ENCODE assay signal across 8 cellular contexts in the genomic region with DNA sequence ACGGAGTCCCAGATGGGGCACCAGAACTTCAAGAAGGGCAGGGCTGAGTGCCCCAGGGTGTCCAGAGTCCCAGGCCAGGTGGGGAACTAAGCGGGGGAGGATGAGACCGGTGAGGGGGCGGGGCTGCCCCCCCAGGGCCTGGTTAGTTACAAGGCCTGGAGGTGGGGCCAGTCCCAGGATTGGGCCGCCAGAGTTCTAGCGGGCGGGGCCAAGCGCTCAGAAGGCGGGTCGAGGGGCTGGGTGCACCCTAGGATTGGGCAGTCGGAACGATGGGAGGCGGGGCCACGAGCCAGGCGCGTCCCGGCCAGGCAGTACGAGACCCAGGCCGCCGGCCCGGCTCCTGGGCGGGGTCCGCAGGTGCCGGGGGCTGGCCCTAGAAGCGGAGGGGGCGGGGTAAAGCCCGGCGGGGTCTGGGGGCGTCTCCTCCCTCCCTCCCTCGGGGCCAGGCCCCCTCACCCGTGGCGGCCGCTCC. TPM values are rescaled to one million over a fixed set of nuclear protein-coding genes. Genes with fewer than 3 reads are reported as not detected.
A peak's percentile ranks its signal among the peaks of the same experiment; 100 is the strongest.
DNase-seq lines count a peak whose midpoint lies in the region; ATAC-seq, FAIRE-seq and TF ChIP-seq lines count a peak whose summit lies in the region.

No MANE protein-coding gene starts in this region.

- H2BK15ac ChIP-seq in H1 (ENCODE audit: low read length), result no peak overlapping the region

- peaks cover 4% of the 10 kb centered on the region for H3K79me1 ChIP-seq in H1 (ENCODE audit: low read depth, low read length)

- H3K27ac ChIP-seq in H1 (ENCODE audit: low read depth, low read length), result peak overlapping the region; percentile 85; the same call in 1 of the 2 replicates

- ATAC-seq in GM21381 (IDR thresholded peaks at IDR 0.05; ENCODE audit: unreplicated experiment), result peak; percentile 82
- ATAC-seq in activated CD8-positive, alpha-beta memory T cell treated with anti-CD3 and anti-CD28 coated beads, Interleukin-2, amount 10 ng/mL, durations not matched to agents 7 days and 5 days, result peak; percentile 94

- no peak for TF ChIP-seq CTCF in H1 (IDR thresholded peaks at IDR 0.05; ENCODE audit: control extremely low read depth in 1 of 3, insufficient read depth in 1 of 3, low read depth in 1 of 3, low read length in 3 of 3)

- H2BK5ac ChIP-seq in H1 (ENCODE audit: low read depth, low read length), result no peak overlapping the region

- 0 out of 2 replicates have a peak, but pooled peaks cover 2% of the 10 kb centered on the region for H3K23me2 ChIP-seq in H1 (ENCODE audit: low read depth, low read length)

- H3K4me3 Mint-ChIP-seq in activated CD8-positive, alpha-beta memory T cell treated with anti-CD3 and anti-CD28 coated beads, Interleukin-2, amount 10 ng/mL, durations not matched to agents 7 days and 5 days, result peak overlapping the region; percentile 81

- no peaks in the 10 kb centered on the region for H3K27me3 ChIP-seq in H1 (replicated peaks in 1 of 4; ENCODE audit: control insufficient read depth in 3 of 4, extremely low read depth in 1 of 4, insufficient read depth in 3 of 4, low read length in 3 of 4)

- no peak for FAIRE-seq in H1 (lab: Jason Lieb, UNC)

- POLR2A ChIA-PET in H1 (lab: Charles Lee; ENCODE audit: partially characterized antibody), result interaction anchor here (0.6 to 2.8 kb wide), 7 partner anchors 9 to 225 kb away, joined by 3 to 7 read pairs (median 3); partner anchors contain the start of genes CNN1 and ELAVL3

- no peaks in the 10 kb centered on the region for H3K27me3 Mint-ChIP-seq in activated CD8-positive, alpha-beta memory T cell treated with anti-CD3 and anti-CD28 coated beads, Interleukin-2, amount 10 ng/mL, durations not matched to agents 7 days and 5 days

- peaks cover 3 to 4% (median 4%) of the 10 kb centered on the region in 4 experiments; a peak in 6 of 7 replicates for H3K4me1 ChIP-seq in H1 (replicated peaks in 1 of 4; ENCODE audit: control insufficient read depth in 3 of 4, insufficient read depth in 4 of 4, low read length in 3 of 4)

- CTCF ChIA-PET in activated CD8-positive, alpha-beta memory T cell treated with anti-CD3 and anti-CD28 coated beads, Interleukin-2, amount 10 ng/mL, durations not matched to agents 7 days and 5 days (lab: Charles Lee), result interaction anchor here (1.0 to 2.1 kb wide), 3 partner anchors 22 to 419 kb away, joined by 3 to 8 read pairs (median 3); no protein-coding TSS in a partner anchor
- CTCF ChIA-PET in H1 (lab: Charles Lee; ENCODE audit: partially characterized antibody), result interaction anchor here (1.0 kb wide), 1 partner anchor 39 kb away, joined by 3 read pairs; no protein-coding TSS in a partner anchor

- peak overlapping the region; percentile 69 to 85 (median 78) for H3K4me3 ChIP-seq in H1 (ENCODE audit: extremely low read depth in 1 of 4, insufficient read depth in 2 of 4, low read depth in 3 of 4, low read length in 4 of 4)

- H3K9ac ChIP-seq in H1 (replicated peaks in 1 of 4; ENCODE audit: extremely low read depth in 1 of 4, low read depth in 3 of 4, low read length in 3 of 4), result peak overlapping the region; percentile 77 to 83 (median 80)

- H4K91ac ChIP-seq in H1 (replicated peaks; ENCODE audit: insufficient read length, low read length), result no peak overlapping the region

- no peak overlapping the region; the same call in 1 of the 2 replicates for H2AFZ ChIP-seq in H1 (ENCODE audit: low read length)

- H3K4me1 Mint-ChIP-seq in activated CD8-positive, alpha-beta memory T cell treated with anti-CD3 and anti-CD28 coated beads, Interleukin-2, amount 10 ng/mL, durations not matched to agents 7 days and 5 days, result peaks cover 20% of the 10 kb centered on the region

- no peaks in the 10 kb centered on the region for H3K9me3 ChIP-seq in H1 (ENCODE audit: insufficient read depth in 2 of 2, low read depth in 1 of 2, low read length in 1 of 2)

- no peak overlapping the region for H3K18ac ChIP-seq in H1 (ENCODE audit: extremely low read depth, low read length)

- no peak overlapping the region for H3K23ac ChIP-seq in H1 (ENCODE audit: insufficient read length)

- no peaks in the 10 kb centered on the region for H4K20me1 ChIP-seq in H1 (replicated peaks in 1 of 2; ENCODE audit: control insufficient read depth in 1 of 2, insufficient read depth in 2 of 2, low read length in 2 of 2)

- H3K4me2 ChIP-seq in H1 (ENCODE audit: insufficient read depth in 1 of 2, low read depth in 2 of 2, low read length in 2 of 2), result peak overlapping the region; percentile 71 to 85

- H2AK5ac ChIP-seq in H1 (ENCODE audit: low read depth, low read length), result no peak overlapping the region

- H4K8ac ChIP-seq in H1 (ENCODE audit: extremely low read depth, insufficient read depth, low read length), result peak overlapping the region; percentile 97

- TF ChIP-seq POLR2A in H1 (IDR thresholded peaks at IDR 0.05; ENCODE audit: control extremely low read depth in 1 of 2, low read depth in 2 of 2, low read length in 2 of 2), result peak in 1 of 2 experiments; percentile 94; a peak in 2 of 3 replicates

- H4K5ac ChIP-seq in H1 (ENCODE audit: insufficient read length, low read depth, low read length), result peak overlapping the region; percentile 72

- H3K36me3 Mint-ChIP-seq in activated CD8-positive, alpha-beta memory T cell treated with anti-CD3 and anti-CD28 coated beads, Interleukin-2, amount 10 ng/mL, durations not matched to agents 7 days and 5 days, result peaks cover 1% of the 10 kb centered on the region

- H3K36me3 ChIP-seq in H1 (ENCODE audit: control insufficient read depth in 2 of 4, insufficient read depth in 4 of 4, low read length in 3 of 4), result no peaks in the 10 kb centered on the region

- 4% methylated on average over 11 of the region's 33 CpGs; no CpG with 5 or more reads in 1 of the 2 experiments for WGBS in H1 (ENCODE audit: extremely low coverage in 1 of 2, insufficient coverage in 1 of 2, insufficient read length in 1 of 2, insufficient replicate concordance in 2 of 2, low coverage in 1 of 2, low lambda C conversion rate in 2 of 2, missing lambda C conversion rate in 1 of 2), 2 experiments

- no peak overlapping the region for H2BK12ac ChIP-seq in H1 (ENCODE audit: low read depth, low read length)

- no peak overlapping the region for H3K14ac ChIP-seq in H1 (ENCODE audit: insufficient read length)

- no peaks in the 10 kb centered on the region for H3K9me3 Mint-ChIP-seq in activated CD8-positive, alpha-beta memory T cell treated with anti-CD3 and anti-CD28 coated beads, Interleukin-2, amount 10 ng/mL, durations not matched to agents 7 days and 5 days (ENCODE audit: low read depth)

- no peaks in the 10 kb centered on the region; a peak in 1 of 4 replicates for H3K79me2 ChIP-seq in H1 (ENCODE audit: control insufficient read depth in 1 of 2, insufficient read depth in 2 of 2, low read length in 2 of 2)

- no peak overlapping the region for H2BK20ac ChIP-seq in H1 (ENCODE audit: low read length)

- no peak overlapping the region for H3K56ac ChIP-seq in H1 (replicated peaks; ENCODE audit: insufficient read length, low read depth, low read length)

- H2BK120ac ChIP-seq in H1 (replicated peaks; ENCODE audit: low read depth, low read length), result no peak overlapping the region

- no peak overlapping the region for H3K4ac ChIP-seq in H1 (replicated peaks; ENCODE audit: insufficient read length, low read depth, low read length)

- DNase-seq in COLO668 (lab: John Stamatoyannopoulos, UW; ENCODE audit: unreplicated experiment), result peak; percentile 97
- peak; percentile 92 for DNase-seq in HT1080 (ENCODE audit: low read depth)
- peak; percentile 97 for DNase-seq in NK-92 treated with Interleukin-12 subunit alpha and Interleukin-12 subunit beta, amount 100 ng/mL, for 24 hours (lab: John Stamatoyannopoulos, UW)
- DNase-seq in activated CD8-positive, alpha-beta memory T cell treated with anti-CD3 and anti-CD28 coated beads, Interleukin-2, amount 10 ng/mL, durations not matched to agents 7 days and 5 days, result peak; percentile 98
- DNase-seq in H1 (ENCODE audit: low read depth in 1 of 2, low spot score in 2 of 2), result peak; percentile 96 to 98
- DNase-seq in mesenteric fat pad (ENCODE audit: low spot score), result peak; percentile 99
- DNase-seq in stimulated activated CD8-positive, alpha-beta memory T cell treated with anti-CD3 and anti-CD28 coated beads, Interleukin-15, amount 100 ng/mL, for 1 hour (ENCODE audit: low read depth), result peak; percentile 94

- peak overlapping the region; percentile 92 for H3K27ac Mint-ChIP-seq in activated CD8-positive, alpha-beta memory T cell treated with anti-CD3 and anti-CD28 coated beads, Interleukin-2, amount 10 ng/mL, durations not matched to agents 7 days and 5 days

- TF ChIP-seq EP300 in H1 (IDR thresholded peaks at IDR 0.05; ENCODE audit: borderline replicate concordance in 1 of 2, low read depth in 2 of 2, low read length in 2 of 2), result peak in 1 of 2 experiments; percentile 11; a peak in 1 of 3 replicates

- TF ChIP-seq RAD21 in H1 (IDR thresholded peaks at IDR 0.05 in 1 of 2, conservative IDR thresholded peaks at IDR 0.05 in 1 of 2; ENCODE audit: low read depth in 2 of 2, low read length in 2 of 2), result no peak

RNA-seq across cellular contexts. Expression of gene ZNF653, which starts 0.6 kb away (rescaled TPM):
- total RNA-seq in HT1080 (2014; rRNA removed; shearing (Covaris generic)), result 5.2 and 11.6 TPM in 2 replicates
- polyA plus RNA-seq in HT1080 (2015; cell fraction: cytosol; rRNA removed), result 5.3 and 7.8 TPM in 2 replicates
- polyA plus RNA-seq in HT1080 (2015; cell fraction: nucleus; rRNA removed), result 10.6 and 13.7 TPM in 2 replicates
- total RNA-seq in activated CD8-positive, alpha-beta memory T cell treated with anti-CD3 and anti-CD28 coated beads, Interleukin-2, amount 10 ng/mL, durations not matched to agents 7 days and 5 days, result 10 to 100 TPM; 16.1 to 16.7 TPM
- 7.9 and 9.5 TPM in 2 replicates for total RNA-seq in H1 (2021; fragmentation: NEBNext Ultra II Directional; extraction: Animal tissue kit (Norgen Biotek cat#: 25700))
- 7.0 and 13.0 TPM in 2 replicates for polyA plus RNA-seq in H1 (2011; rRNA removed)
- polyA plus RNA-seq in H1 (2011; cell fraction: cytosol; rRNA removed), result 12.0 TPM
- 20.5 TPM for polyA plus RNA-seq in H1 (2011; cell fraction: nucleus; rRNA removed)
- polyA plus RNA-seq in H1 (2012, experiment 1 of 2), result 3.0 to 11.6 TPM (median 10.3 TPM) in 4 replicates
- polyA plus RNA-seq in H1 (2012, experiment 2 of 2), result 8.4 TPM
- polyA plus RNA-seq in H1 (2013, experiment 1 of 2), result 6.5 TPM
- 4.8 TPM for polyA plus RNA-seq in H1 (2013, experiment 2 of 2)
- 4.1 and 6.9 TPM in 2 replicates for polyA minus RNA-seq in H1 (2011; rRNA and poly(A)+ RNA removed)
- 4.0 TPM for polyA minus RNA-seq in H1 (2011; cell fraction: cytosol; rRNA and poly(A)+ RNA removed)
- polyA minus RNA-seq in H1 (2011; cell fraction: nucleus; rRNA and poly(A)+ RNA removed), result 9.4 TPM
- 8.6 TPM for total RNA-seq in mesenteric fat pad

RNA-seq across cellular contexts. Expression of gene ECSIT, which starts 23.9 kb away (rescaled TPM):
- total RNA-seq in HT1080 (2014; rRNA removed; shearing (Covaris generic)), result 74.5 and 78.8 TPM in 2 replicates
- polyA plus RNA-seq in HT1080 (2015; cell fraction: cytosol; rRNA removed), result 49.9 and 61.3 TPM in 2 replicates
- 45.3 and 48.3 TPM in 2 replicates for polyA plus RNA-seq in HT1080 (2015; cell fraction: nucleus; rRNA removed)
- total RNA-seq in activated CD8-positive, alpha-beta memory T cell treated with anti-CD3 and anti-CD28 coated beads, Interleukin-2, amount 10 ng/mL, durations not matched to agents 7 days and 5 days, result 10 to 100 TPM; 33.0 to 36.2 TPM
- 53.5 and 55.7 TPM in 2 replicates for total RNA-seq in H1 (2021; fragmentation: NEBNext Ultra II Directional; extraction: Animal tissue kit (Norgen Biotek cat#: 25700))
- 74.1 and 118 TPM in 2 replicates for polyA plus RNA-seq in H1 (2011; rRNA removed)
- polyA plus RNA-seq in H1 (2011; cell fraction: cytosol; rRNA removed), result 81.0 TPM
- 87.0 TPM for polyA plus RNA-seq in H1 (2011; cell fraction: nucleus; rRNA removed)
- polyA plus RNA-seq in H1 (2012, experiment 1 of 2), result 48.8 to 61.3 TPM (median 59.0 TPM) in 4 replicates
- 70.8 TPM for polyA plus RNA-seq in H1 (2012, experiment 2 of 2)
- polyA plus RNA-seq in H1 (2013, experiment 1 of 2), result 31.2 TPM
- polyA plus RNA-seq in H1 (2013, experiment 2 of 2), result 32.1 TPM
- polyA minus RNA-seq in H1 (2011; rRNA and poly(A)+ RNA removed), result 91.8 and 97.8 TPM in 2 replicates
- 44.0 TPM for polyA minus RNA-seq in H1 (2011; cell fraction: cytosol; rRNA and poly(A)+ RNA removed)
- polyA minus RNA-seq in H1 (2011; cell fraction: nucleus; rRNA and poly(A)+ RNA removed), result 23.8 TPM
- total RNA-seq in mesenteric fat pad, result 28.4 TPM

RNA-seq across cellular contexts. Expression of gene ELAVL3, which starts 24.2 kb away (rescaled TPM):
- total RNA-seq in HT1080 (2014; rRNA removed; shearing (Covaris generic)), result not detected in 2 replicates
- not detected in 2 replicates for polyA plus RNA-seq in HT1080 (2015; cell fraction: cytosol; rRNA removed)
- not detected in 2 replicates for polyA plus RNA-seq in HT1080 (2015; cell fraction: nucleus; rRNA removed)
- not detected for total RNA-seq in activated CD8-positive, alpha-beta memory T cell treated with anti-CD3 and anti-CD28 coated beads, Interleukin-2, amount 10 ng/mL, durations not matched to agents 7 days and 5 days
- 1.0 and 2.0 TPM in 2 replicates for total RNA-seq in H1 (2021; fragmentation: NEBNext Ultra II Directional; extraction: Animal tissue kit (Norgen Biotek cat#: 25700))
- 0.80 and 1.2 TPM in 2 replicates for polyA plus RNA-seq in H1 (2011; rRNA removed)
- 0.94 TPM for polyA plus RNA-seq in H1 (2011; cell fraction: cytosol; rRNA removed)
- polyA plus RNA-seq in H1 (2011; cell fraction: nucleus; rRNA removed), result 3.3 TPM
- polyA plus RNA-seq in H1 (2012, experiment 1 of 2), result 0.94 to 1.4 TPM (median 1.1 TPM) in 4 replicates
- polyA plus RNA-seq in H1 (2012, experiment 2 of 2), result 0.38 TPM
- 1.3 TPM for polyA plus RNA-seq in H1 (2013, experiment 1 of 2)
- polyA plus RNA-seq in H1 (2013, experiment 2 of 2), result 0.83 TPM
- 1.4 and 1.6 TPM in 2 replicates for polyA minus RNA-seq in H1 (2011; rRNA and poly(A)+ RNA removed)
- not detected for polyA minus RNA-seq in H1 (2011; cell fraction: cytosol; rRNA and poly(A)+ RNA removed)
- 2.8 TPM for polyA minus RNA-seq in H1 (2011; cell fraction: nucleus; rRNA and poly(A)+ RNA removed)
- total RNA-seq in mesenteric fat pad, result not detected

RNA-seq across cellular contexts. Expression of gene CNN1, which starts 33.6 kb away (rescaled TPM):
- total RNA-seq in HT1080 (2014; rRNA removed; shearing (Covaris generic)), result 0.45 and 0.63 TPM in 2 replicates
- 0.66 and 1.3 TPM in 2 replicates for polyA plus RNA-seq in HT1080 (2015; cell fraction: cytosol; rRNA removed)
- polyA plus RNA-seq in HT1080 (2015; cell fraction: nucleus; rRNA removed), result 0.12 and 0.22 TPM in 2 replicates
- total RNA-seq in activated CD8-positive, alpha-beta memory T cell treated with anti-CD3 and anti-CD28 coated beads, Interleukin-2, amount 10 ng/mL, durations not matched to agents 7 days and 5 days, result not detected
- total RNA-seq in H1 (2021; fragmentation: NEBNext Ultra II Directional; extraction: Animal tissue kit (Norgen Biotek cat#: 25700)), result 29.8 and 32.4 TPM in 2 replicates
- polyA plus RNA-seq in H1 (2011; rRNA removed), result 50.8 and 62.8 TPM in 2 replicates
- 40.5 TPM for polyA plus RNA-seq in H1 (2011; cell fraction: cytosol; rRNA removed)
- polyA plus RNA-seq in H1 (2011; cell fraction: nucleus; rRNA removed), result 23.7 TPM
- polyA plus RNA-seq in H1 (2012, experiment 1 of 2), result 18.1 to 31.2 TPM (median 28.0 TPM) in 4 replicates
- polyA plus RNA-seq in H1 (2012, experiment 2 of 2), result 23.3 TPM
- polyA plus RNA-seq in H1 (2013, experiment 1 of 2), result 18.4 TPM
- polyA plus RNA-seq in H1 (2013, experiment 2 of 2), result 19.1 TPM
- polyA minus RNA-seq in H1 (2011; rRNA and poly(A)+ RNA removed), result 7.7 and 14.6 TPM in 2 replicates
- 18.9 TPM for polyA minus RNA-seq in H1 (2011; cell fraction: cytosol; rRNA and poly(A)+ RNA removed)
- polyA minus RNA-seq in H1 (2011; cell fraction: nucleus; rRNA and poly(A)+ RNA removed), result 5.3 TPM
- 21.8 TPM for total RNA-seq in mesenteric fat pad

RNA-seq across cellular contexts. Expression of gene ELOF1, which starts 54.0 kb away (rescaled TPM):
- 137 and 150 TPM in 2 replicates for total RNA-seq in HT1080 (2014; rRNA removed; shearing (Covaris generic))
- polyA plus RNA-seq in HT1080 (2015; cell fraction: cytosol; rRNA removed), result 91.0 and 101 TPM in 2 replicates
- polyA plus RNA-seq in HT1080 (2015; cell fraction: nucleus; rRNA removed), result 44.9 and 45.4 TPM in 2 replicates
- 10 to 100 TPM; 55.1 to 67.2 TPM for total RNA-seq in activated CD8-positive, alpha-beta memory T cell treated with anti-CD3 and anti-CD28 coated beads, Interleukin-2, amount 10 ng/mL, durations not matched to agents 7 days and 5 days
- total RNA-seq in H1 (2021; fragmentation: NEBNext Ultra II Directional; extraction: Animal tissue kit (Norgen Biotek cat#: 25700)), result 84.2 and 88.4 TPM in 2 replicates
- polyA plus RNA-seq in H1 (2011; rRNA removed), result 101 and 160 TPM in 2 replicates
- 144 TPM for polyA plus RNA-seq in H1 (2011; cell fraction: cytosol; rRNA removed)
- 65.0 TPM for polyA plus RNA-seq in H1 (2011; cell fraction: nucleus; rRNA removed)
- 86.7 to 104 TPM (median 91.1 TPM) in 4 replicates for polyA plus RNA-seq in H1 (2012, experiment 1 of 2)
- polyA plus RNA-seq in H1 (2012, experiment 2 of 2), result 112 TPM
- 63.3 TPM for polyA plus RNA-seq in H1 (2013, experiment 1 of 2)
- polyA plus RNA-seq in H1 (2013, experiment 2 of 2), result 63.8 TPM
- 30.2 and 38.3 TPM in 2 replicates for polyA minus RNA-seq in H1 (2011; rRNA and poly(A)+ RNA removed)
- 31.8 TPM for polyA minus RNA-seq in H1 (2011; cell fraction: cytosol; rRNA and poly(A)+ RNA removed)
- 35.5 TPM for polyA minus RNA-seq in H1 (2011; cell fraction: nucleus; rRNA and poly(A)+ RNA removed)
- total RNA-seq in mesenteric fat pad, result 35.0 TPM

Comparison
In these comparisons a context has a peak if more than half of its experiments do, and no peak if none do; other contexts are left out.
1. Peak in every context shown above with its lines: DNase-seq, ATAC-seq, H3K4me3 ChIP-seq and H3K27ac ChIP-seq.